In genomic region chr9:19231126-19232035, GRCh38 we compare ENCODE assay signal across 8 cellular contexts. TPM values are rescaled to one million over a fixed set of nuclear protein-coding genes. Genes with fewer than 3 reads are reported as not detected.
A peak's percentile ranks its signal among the peaks of the same experiment; 100 is the strongest.
DNase-seq lines count a peak whose midpoint lies in the region; ATAC-seq and TF ChIP-seq lines count a peak whose summit lies in the region.

No MANE protein-coding gene starts in this region.

- H3K27me3 ChIP-seq in RWPE2 (ENCODE audit: insufficient read depth, poor library complexity, severe bottlenecking), result no peaks in the 10 kb centered on the region

- 0 out of 2 replicates have a peak, but pooled peaks cover 6% of the 10 kb centered on the region for H3K36me3 ChIP-seq in RWPE2 (ENCODE audit: low read depth)

- H3K4me1 ChIP-seq in RWPE2 (ENCODE audit: insufficient read depth, poor library complexity, severe bottlenecking), result peaks cover 7% of the 10 kb centered on the region

- TF ChIP-seq CTCF in GM12865 (IDR thresholded peaks at IDR 0.05; ENCODE audit: insufficient read depth, low read depth, low read length, missing control alignments), result no peak
- no peak for TF ChIP-seq CTCF in RWPE2 (IDR thresholded peaks at IDR 0.05; ENCODE audit: poor library complexity, severe bottlenecking)

- H3K4me3 ChIP-seq in GM12865 (ENCODE audit: low read depth, low read length) (peak overlapping the region; percentile 89), RWPE2 (ENCODE audit: severe bottlenecking) (peak overlapping the region; percentile 68)

- DNase-seq in AG08396 (ENCODE audit: low spot score) (peak; percentile 37), GM12865 (ENCODE audit: low read depth) (peak; percentile 37), RWPE2 (ENCODE audit: low spot score) (no peak), myocyte (ENCODE audit: low read depth) (peak; percentile 34)
- DNase-seq in central memory CD4-positive, alpha-beta T cell, result no peak

- no peaks in the 10 kb centered on the region for H3K9me3 ChIP-seq in RWPE2 (ENCODE audit: severe bottlenecking)

- H3K27ac ChIP-seq in RWPE2 (ENCODE audit: poor library complexity, severe bottlenecking), result peak overlapping the region; percentile 79

- peak; percentile 9 for ATAC-seq in HG03095 (IDR thresholded peaks at IDR 0.05; ENCODE audit: unreplicated experiment)
- ATAC-seq in RWPE2 (ENCODE audit: low read depth), result peak; percentile 3; the same call in 2 of the 3 replicates
- peak; percentile 27 for ATAC-seq in esophagus mucosa
- no peak for ATAC-seq in GM19328 (IDR thresholded peaks at IDR 0.05; ENCODE audit: unreplicated experiment)

RNA-seq across cellular contexts. Expression of gene DENND4C, which starts 0.9 kb away (rescaled TPM):
- total RNA-seq in esophagus mucosa, result 31.6 TPM
- total RNA-seq in myocyte, result 24.9 and 31.3 TPM in 2 replicates
- 6.4 TPM for polyA plus RNA-seq in myocyte (2012)

Comparison
In these comparisons a context has a peak if more than half of its experiments do, and no peak if none do; other contexts are left out.
1. DNase-seq: peak in AG08396 (single experiment), GM12865 (single experiment) and myocyte (single experiment); none in RWPE2 (single experiment) and central memory CD4-positive, alpha-beta T cell (single experiment).